Comparison of ENCODE assay signal across 8 cellular contexts in the genomic region with DNA sequence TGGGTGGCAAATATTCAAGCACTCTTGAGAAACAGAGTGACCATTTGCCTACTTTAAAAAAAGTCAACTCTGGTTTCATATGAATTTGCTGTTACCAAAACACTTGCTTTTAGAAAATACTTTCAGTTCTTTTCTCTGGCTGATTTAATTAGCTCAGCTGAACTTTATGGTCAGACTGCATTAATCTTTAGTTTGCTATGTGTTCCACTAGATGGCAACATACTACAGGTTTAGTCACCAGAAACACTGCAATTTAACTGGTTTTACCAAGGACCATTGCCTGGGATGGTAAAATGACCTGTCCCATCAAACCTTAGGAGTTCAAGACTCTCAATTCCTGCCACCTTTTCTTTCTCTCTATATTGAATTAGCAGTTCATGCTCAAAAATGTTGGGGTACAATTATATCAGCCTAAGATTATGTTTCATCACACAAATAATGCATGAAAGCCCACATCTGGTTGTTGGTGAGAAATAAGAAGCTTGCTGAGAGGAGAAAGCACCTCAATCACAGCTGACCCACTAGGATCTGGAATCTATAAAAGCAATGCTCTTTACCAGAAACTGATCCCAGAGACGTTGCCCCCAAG. TPM values are rescaled to one million over a fixed set of nuclear protein-coding genes. Genes with fewer than 3 reads are reported as not detected.
DNase-seq lines count a peak whose midpoint lies in the region; ATAC-seq, FAIRE-seq and TF ChIP-seq lines count a peak whose summit lies in the region.

No MANE protein-coding gene starts in this region.

- peak; percentile 60 to 63 for ATAC-seq in activated CD4-positive, CD25-positive, alpha-beta regulatory T cell treated with anti-CD3 and anti-CD28 coated beads, Interleukin-2, amount 50 U/mL, for 24 hours
- peak; percentile 76 for ATAC-seq in GM21737 (IDR thresholded peaks at IDR 0.05; ENCODE audit: unreplicated experiment)
- ATAC-seq in GM19023 (IDR thresholded peaks at IDR 0.05; ENCODE audit: unreplicated experiment), result no peak

- H3K4me3 Mint-ChIP-seq in progenitor cell of endocrine pancreas (ENCODE audit: low read depth), result no peak overlapping the region

- H3K36me3 Mint-ChIP-seq in progenitor cell of endocrine pancreas (ENCODE audit: insufficient read depth), result peaks cover 3% of the 10 kb centered on the region

- no peak overlapping the region for H3K27ac Mint-ChIP-seq in progenitor cell of endocrine pancreas

- no peaks in the 10 kb centered on the region for H3K9me3 Mint-ChIP-seq in progenitor cell of endocrine pancreas (ENCODE audit: low read depth)

- no peak for DNase-seq in activated CD4-positive, CD25-positive, alpha-beta regulatory T cell treated with anti-CD3 and anti-CD28 coated beads, Interleukin-2, amount 50 U/mL, for 72 hours
- peak; percentile 36 for DNase-seq in LoVo (ENCODE audit: low spot score)
- DNase-seq in frontal cortex (ENCODE audit: low spot score in 2 of 2), result peak in 1 of 2 donors; percentile 52
- no peak for DNase-seq in progenitor cell of endocrine pancreas (ENCODE audit: low spot score, unreplicated experiment)

- no peaks in the 10 kb centered on the region for H3K27me3 Mint-ChIP-seq in progenitor cell of endocrine pancreas

- peaks cover 6% of the 10 kb centered on the region for H3K4me1 Mint-ChIP-seq in progenitor cell of endocrine pancreas (ENCODE audit: low read depth)

- peak; percentile 76 for TF ChIP-seq CTCF in progenitor cell of endocrine pancreas (IDR thresholded peaks at IDR 0.05; ENCODE audit: unreplicated experiment)

- peak; percentile 90 for FAIRE-seq in TTC549 (lab: Jason Lieb, UNC)
- FAIRE-seq in frontal cortex (lab: Jason Lieb, UNC), result peak; percentile 89

RNA-seq across cellular contexts. Expression of a gene that starts 14.2 kb away (rescaled TPM):
- total RNA-seq in frontal cortex, result 22.8 TPM
- total RNA-seq in progenitor cell of endocrine pancreas, result 11.9 and 12.1 TPM in 2 replicates

RNA-seq across cellular contexts. Expression of a gene that starts 42.7 kb away (rescaled TPM):
- 43.6 TPM for total RNA-seq in frontal cortex
- 6.1 and 6.7 TPM in 2 replicates for total RNA-seq in progenitor cell of endocrine pancreas
